In the genomic region with DNA sequence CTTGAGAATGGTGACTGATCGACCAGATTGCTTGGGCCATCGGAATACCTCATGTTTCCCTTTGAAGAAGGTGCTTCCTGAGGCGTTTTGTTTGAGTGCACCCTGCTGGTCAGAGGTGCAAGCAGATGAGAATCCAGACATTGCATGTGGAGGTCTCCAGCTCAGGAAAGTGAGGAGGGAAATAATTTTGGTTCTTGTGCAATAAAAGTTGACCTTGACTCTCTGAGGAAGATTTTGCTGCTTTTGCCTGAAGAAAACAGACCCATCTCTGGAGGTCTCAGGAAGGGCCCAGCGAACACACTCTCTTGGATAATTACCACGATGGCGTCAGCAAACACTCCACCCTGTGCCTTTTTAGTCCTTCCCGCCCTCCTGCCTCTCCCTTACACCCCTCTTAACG, we compare ENCODE assay signal across 9 cellular contexts.
A peak's percentile ranks its signal among the peaks of the same experiment; 100 is the strongest.
DNase-seq lines count a peak whose midpoint lies in the region; ATAC-seq, FAIRE-seq and TF ChIP-seq lines count a peak whose summit lies in the region.
"Had no signal": no experiment of that assay in that cellular context is flagged by ENCODE, and none has a peak within 500 bp of the region (broad histone marks: within the 10 kb centered on the region; RNA-seq: fewer than 3 reads in every experiment).

No MANE protein-coding gene starts in this region.

- ATAC-seq in HG02763 (IDR thresholded peaks at IDR 0.05; ENCODE audit: unreplicated experiment) (no peak), GM19452 (IDR thresholded peaks at IDR 0.05; ENCODE audit: unreplicated experiment) (no peak)

- no peak overlapping the region for H3K4me3 Mint-ChIP-seq in CD8-positive, alpha-beta memory T cell

- peaks cover 0 to 30% (median 8%) of the 10 kb centered on the region in 3 donors for H3K36me3 Mint-ChIP-seq in CD8-positive, alpha-beta memory T cell

- no peaks in the 10 kb centered on the region for H3K9me1 ChIP-seq in keratinocyte (ENCODE audit: control insufficient read depth, extremely low read depth, insufficient read depth, low read length)

- H3K9ac ChIP-seq in keratinocyte (ENCODE audit: control insufficient read depth, extremely low read depth, insufficient read depth, low read length) = no peak overlapping the region

- FAIRE-seq in keratinocyte (lab: Jason Lieb, UNC) = no peak
- FAIRE-seq: GM19239 had no signal

- H4K20me1 ChIP-seq in keratinocyte (ENCODE audit: control insufficient read depth, extremely low read depth, insufficient read depth, low read length) = no peaks in the 10 kb centered on the region

- H3K27me3 Mint-ChIP-seq in CD8-positive, alpha-beta memory T cell = no peaks in the 10 kb centered on the region

- no peak overlapping the region for H3K4me3 ChIP-seq in A673 (ENCODE audit: low read depth, low read length, poor library complexity, severe bottlenecking)
- no peak overlapping the region for H3K4me3 ChIP-seq in keratinocyte (ENCODE audit: control insufficient read depth in 2 of 3, extremely low read depth in 1 of 3, insufficient read depth in 2 of 3, low read depth in 1 of 3, low read length in 3 of 3)
- H3K4me3 ChIP-seq in CD8-positive, alpha-beta memory T cell (ENCODE audit: low read length) = no peak overlapping the region

- DNase-seq in A673 (ENCODE audit: low spot score) = no peak
- peak; percentile 28 for DNase-seq in H4 (ENCODE audit: low spot score)
- no peak for DNase-seq in keratinocyte (ENCODE audit: low read depth, low spot score)
- no peak for DNase-seq in NCI-H2196 treated with DMSO at 0.1 percent for 48 hours (lab: John Stamatoyannopoulos, UW; ENCODE audit: unreplicated experiment)
- no peak for DNase-seq in CD8-positive, alpha-beta memory T cell

- no peaks in the 10 kb centered on the region for H3K27me3 ChIP-seq in A673 (replicated peaks; ENCODE audit: insufficient read depth, low read depth, low read length, poor library complexity)
- no peaks in the 10 kb centered on the region for H3K27me3 ChIP-seq in keratinocyte (ENCODE audit: control insufficient read depth, extremely low read depth, insufficient read depth, low read length)
- no peaks in the 10 kb centered on the region for H3K27me3 ChIP-seq in CD8-positive, alpha-beta memory T cell (ENCODE audit: insufficient read depth, low read length, poor library complexity, severe bottlenecking)

- dilution Hi-C loops in keratinocyte (cut with MboI; ENCODE audit: extremely low pct_ligation_motif_present, low sequenced_read_pairs) = no loop called here

- peaks cover 16% of the 10 kb centered on the region for H3K4me1 ChIP-seq in A673 (ENCODE audit: insufficient read depth, low read length, poor library complexity, severe bottlenecking)
- H3K4me1 ChIP-seq in keratinocyte (ENCODE audit: control insufficient read depth, extremely low read depth, insufficient read depth, low read length) = peaks cover 6% of the 10 kb centered on the region
- no peaks in the 10 kb centered on the region for H3K4me1 ChIP-seq in CD8-positive, alpha-beta memory T cell (ENCODE audit: insufficient read depth, low read length)

- intact Hi-C loops in A673 (cut with micrococcal nuclease; ENCODE audit: unreplicated experiment) = no loop called here

- H3K27ac ChIP-seq in A673 (ENCODE audit: low read depth, low read length, poor library complexity, severe bottlenecking) (no peak overlapping the region), VCaP (no peak overlapping the region), keratinocyte (ENCODE audit: control insufficient read depth, insufficient read depth, low read length) (no peak overlapping the region)
- H3K27ac ChIP-seq in CD8-positive, alpha-beta memory T cell (ENCODE audit: low read depth, low read length) = no peak overlapping the region

- H3K36me3 ChIP-seq in A673 (ENCODE audit: insufficient read depth, low read length, poor library complexity, severe bottlenecking) (no peaks in the 10 kb centered on the region), keratinocyte (ENCODE audit: control insufficient read depth in 2 of 2, extremely low read depth in 1 of 2, insufficient read depth in 2 of 2, low read length in 2 of 2) (peaks cover 25 to 32% of the 10 kb centered on the region in 2 experiments)
- H3K36me3 ChIP-seq in CD8-positive, alpha-beta memory T cell (ENCODE audit: insufficient read depth, low read length) = no peaks in the 10 kb centered on the region

- no peaks in the 10 kb centered on the region for H3K79me2 ChIP-seq in keratinocyte (ENCODE audit: control insufficient read depth, insufficient read depth, low read length)

- no peaks in the 10 kb centered on the region for H3K9me3 Mint-ChIP-seq in CD8-positive, alpha-beta memory T cell

- CTCF ChIA-PET in A673 (lab: Charles Lee) = no interaction called here
- CTCF ChIA-PET in CD8-positive, alpha-beta memory T cell (lab: Charles Lee) = no interaction called here

- POLR2A ChIA-PET in A673 (lab: Charles Lee; ENCODE audit: low non-redundant PET) = no interaction called here
- POLR2A ChIA-PET in CD8-positive, alpha-beta memory T cell (lab: Charles Lee) = no interaction called here

- H3K4me1 Mint-ChIP-seq in CD8-positive, alpha-beta memory T cell = no peaks in the 10 kb centered on the region

- no peak overlapping the region for H3K4me2 ChIP-seq in keratinocyte (ENCODE audit: control insufficient read depth, extremely low read depth, insufficient read depth, low read depth, low read length)

- BruUV-seq in A673 (replicated peaks; lab: Mats Ljungman, UMichigan) = no TSS peak

- H2AFZ ChIP-seq in keratinocyte (ENCODE audit: control insufficient read depth, low read length) = no peak overlapping the region

- peak overlapping the region in 1 of 8 donors; percentile 9 for H3K27ac Mint-ChIP-seq in CD8-positive, alpha-beta memory T cell

- H3K9me3 ChIP-seq in A673 (ENCODE audit: low read depth, low read length, poor library complexity, severe bottlenecking) (no peaks in the 10 kb centered on the region), keratinocyte (ENCODE audit: control insufficient read depth, low read depth, low read length) (no peaks in the 10 kb centered on the region)
- no peaks in the 10 kb centered on the region for H3K9me3 ChIP-seq in CD8-positive, alpha-beta memory T cell (ENCODE audit: low read length)

- TF ChIP-seq CTCF in A673 (conservative IDR thresholded peaks at IDR 0.05; ENCODE audit: low read depth, low read length) = peak; percentile 34; the same call in 1 of the 2 replicates
- TF ChIP-seq CTCF in VCaP (conservative IDR thresholded peaks at IDR 0.05) = peak; percentile 62
- peak in 2 of 3 experiments; percentile 23 to 48 for TF ChIP-seq CTCF in keratinocyte (optimal IDR thresholded peaks at IDR 0.05 in 1 of 3, IDR thresholded peaks at IDR 0.05 in 1 of 3, conservative IDR thresholded peaks at IDR 0.05 in 1 of 3; ENCODE audit: extremely low read depth in 1 of 3, insufficient read depth in 2 of 3, low read length in 3 of 3)
